ENCODE assay signal across 8 cellular contexts in the genomic region with DNA sequence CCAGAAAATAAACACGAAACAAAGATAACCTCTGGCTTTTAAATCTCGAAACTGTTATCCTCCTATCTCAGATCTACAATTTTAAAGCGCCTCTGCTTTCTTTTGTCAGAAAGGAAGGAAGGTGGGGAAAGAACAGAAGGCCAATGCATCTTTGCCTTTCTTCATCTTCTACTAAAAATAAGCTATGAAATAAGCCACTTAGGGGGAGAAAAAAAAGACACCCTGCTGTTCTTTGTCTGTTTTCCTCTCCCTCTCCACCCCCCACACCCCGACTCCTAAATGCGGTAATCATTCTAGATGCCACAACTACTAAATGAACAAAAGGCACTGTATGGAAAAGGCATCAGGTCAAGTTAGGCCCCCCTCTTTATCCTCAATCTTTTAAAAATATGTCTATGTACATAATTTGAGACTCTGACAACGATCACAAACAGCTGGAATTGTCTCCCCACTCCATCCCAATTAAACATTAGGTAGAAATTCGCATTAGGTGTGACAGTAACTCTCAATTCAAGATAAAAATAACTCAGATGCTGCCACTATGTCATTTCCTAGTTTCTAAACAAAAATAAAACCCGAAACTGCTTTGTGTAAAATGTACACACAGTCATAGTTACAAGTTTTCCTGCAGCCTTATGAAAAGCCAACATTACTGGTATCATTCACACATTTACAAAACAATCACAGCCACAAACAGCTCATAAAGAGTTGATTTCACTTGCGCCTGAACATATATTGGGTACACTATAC. TPM values are rescaled to one million over a fixed set of nuclear protein-coding genes. Genes with fewer than 3 reads are reported as not detected.
A peak's percentile ranks its signal among the peaks of the same experiment; 100 is the strongest.
DNase-seq lines count a peak whose midpoint lies in the region; ATAC-seq and TF ChIP-seq lines count a peak whose summit lies in the region.

No MANE protein-coding gene starts in this region.

- DNase-seq in AG10803 (ENCODE audit: low read depth) (peak; percentile 16), NCI-H2227 treated with DMSO at 0.1 percent for 48 hours (lab: John Stamatoyannopoulos, UW) (peak; percentile 82), fibroblast of pulmonary artery (ENCODE audit: low read depth) (no peak), sigmoid colon (peak; percentile 54), LoVo (ENCODE audit: low spot score) (no peak), cortex of kidney (lab: John Stamatoyannopoulos, UW) (no peak)

- no peaks in the 10 kb centered on the region for H3K36me3 ChIP-seq in sigmoid colon

- H3K4me1 ChIP-seq in sigmoid colon, result peaks cover 0 to 42% (median 34%) of the 10 kb centered on the region in 4 donors

- H3K27me3 ChIP-seq in sigmoid colon, result no peaks in the 10 kb centered on the region

- TF ChIP-seq EP300 in sigmoid colon (IDR thresholded peaks at IDR 0.05), result no peak

- ATAC-seq in GM18870 (IDR thresholded peaks at IDR 0.05; ENCODE audit: unreplicated experiment) (peak; percentile 38), HG03097 (IDR thresholded peaks at IDR 0.05; ENCODE audit: low FRiP score, unreplicated experiment) (no peak)

- H3K27ac ChIP-seq in sigmoid colon, result peak overlapping the region; percentile 96 to 97 (median 96)

- peak overlapping the region; percentile 92 for H3K4me3 ChIP-seq in AG10803 (ENCODE audit: low read length)
- H3K4me3 ChIP-seq in fibroblast of pulmonary artery (replicated peaks; ENCODE audit: low read depth, low read length), result peak overlapping the region; percentile 91
- H3K4me3 ChIP-seq in sigmoid colon, result peak overlapping the region; percentile 86 to 98 (median 92)

- intact Hi-C loops in sigmoid colon (cut with DNase I), result loop anchor here (5.0 kb wide), 1 partner anchor 73 kb away; no protein-coding TSS in a partner anchor

- H3K9me3 ChIP-seq in sigmoid colon, result no peaks in the 10 kb centered on the region

- WGBS in sigmoid colon, 2 donors, result 3 to 8% methylated on average over 9 of the region's 9 CpGs

- no peak for TF ChIP-seq POLR2A in sigmoid colon (IDR thresholded peaks at IDR 0.05)

- TF ChIP-seq CTCF in AG10803 (conservative IDR thresholded peaks at IDR 0.05; ENCODE audit: low read length) (no peak), fibroblast of pulmonary artery (IDR thresholded peaks at IDR 0.05; ENCODE audit: low read length, missing control alignments) (no peak), sigmoid colon (IDR thresholded peaks at IDR 0.05) (no peak)

RNA-seq across cellular contexts. Expression of gene UBE2H, which starts 2.4 kb away (rescaled TPM):
- 10 to 100 TPM; 68.8 to 99.7 (median 79.1) TPM for total RNA-seq in sigmoid colon
- 10 to 100 TPM; 20.4 to 25.7 (median 21.3) TPM for polyA plus RNA-seq in sigmoid colon

Comparison
In these comparisons a context has a peak if more than half of its experiments do, and no peak if none do; other contexts are left out.
1. DNase-seq: peak in AG10803 (single experiment), NCI-H2227 treated with DMSO at 0.1 percent for 48 hours (single experiment) and sigmoid colon (single experiment); none in fibroblast of pulmonary artery (single experiment), LoVo (single experiment) and cortex of kidney (single experiment).
2. Peak in every context shown above with its lines, with median percentiles within 50 percentile points of each other: H3K4me3 ChIP-seq.